1 cellular context compared by ENCODE assay signal in the genomic region with DNA sequence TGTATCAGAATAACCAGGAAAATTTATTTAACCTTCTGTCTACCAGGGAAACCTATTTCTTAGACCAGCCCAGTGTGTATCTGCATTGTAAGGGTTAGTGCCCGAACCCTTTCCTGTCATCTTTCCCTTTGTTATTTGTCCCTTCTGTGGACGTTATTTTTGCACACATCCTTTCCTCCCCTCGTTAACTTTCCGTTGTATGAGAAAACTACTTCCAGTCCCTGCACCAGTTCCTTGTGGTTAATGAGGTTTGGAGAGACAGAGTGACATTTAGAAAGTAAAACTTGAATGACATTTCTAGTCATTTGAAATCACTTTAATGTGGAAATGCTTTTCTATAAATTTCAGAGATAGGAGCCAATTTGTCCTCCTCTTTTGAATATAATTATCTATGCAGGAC.
TF ChIP-seq lines count a peak whose summit lies in the region.

No MANE protein-coding gene starts in this region.

TF ChIP-seq in GM23338, 12 proteins besides CTCF, POLR2A, EP300 and RAD21:
- TF ChIP-seq JUNB (IDR thresholded peaks at IDR 0.05; ENCODE audit: unreplicated experiment) (no peak), CREB1 (CRISPR knock-in tag; IDR thresholded peaks at IDR 0.05; ENCODE audit: low read depth) (no peak), NANOG (IDR thresholded peaks at IDR 0.05; ENCODE audit: borderline replicate concordance) (no peak), ETS1 (IDR thresholded peaks at IDR 0.05) (no peak), ZNF462 (CRISPR knock-in tag; IDR thresholded peaks at IDR 0.05) (no peak), STAT1 (IDR thresholded peaks at IDR 0.05; ENCODE audit: unreplicated experiment) (no peak), POLR2AphosphoS5 (IDR thresholded peaks at IDR 0.05; ENCODE audit: low read depth) (no peak), ZNF114 (CRISPR knock-in tag; IDR thresholded peaks at IDR 0.05) (no peak), REST (IDR thresholded peaks at IDR 0.05; ENCODE audit: unreplicated experiment) (no peak), EZH2 (IDR thresholded peaks at IDR 0.05; ENCODE audit: low read depth, unreplicated experiment) (no peak), ZNF331 (CRISPR knock-in tag; IDR thresholded peaks at IDR 0.05; ENCODE audit: low read depth) (no peak), EZH2phosphoT487 (IDR thresholded peaks at IDR 0.05; ENCODE audit: unreplicated experiment) (no peak)
TF ChIP-seq in GM23338: peak in this region for 0.
